In the genomic region with DNA sequence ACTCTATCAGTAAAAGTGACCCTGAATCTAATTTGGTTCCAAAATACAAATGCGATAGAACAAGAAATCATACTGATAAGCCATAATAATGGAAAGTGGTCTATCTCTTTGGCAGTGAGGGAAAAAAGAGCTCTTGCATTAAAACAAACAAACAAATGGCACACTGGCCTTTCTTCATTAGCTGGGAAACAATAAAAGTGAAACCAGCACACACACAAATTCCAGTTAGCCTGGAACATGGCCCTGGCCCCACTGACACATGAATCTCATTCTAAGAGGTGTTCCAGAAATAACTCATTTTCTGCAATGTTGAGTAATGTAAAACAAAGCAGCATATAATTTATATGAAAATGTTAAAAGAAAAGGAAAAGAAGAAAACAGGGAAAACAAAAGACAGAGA, we compare ENCODE assay signal across 21 cellular contexts.
A peak's percentile ranks its signal among the peaks of the same experiment; 100 is the strongest.
DNase-seq lines count a peak whose midpoint lies in the region; ATAC-seq, FAIRE-seq and TF ChIP-seq lines count a peak whose summit lies in the region.
"Had no signal": no experiment of that assay in that cellular context is flagged by ENCODE, and none has a peak within 500 bp of the region (broad histone marks: within the 10 kb centered on the region; RNA-seq: fewer than 3 reads in every experiment).

No MANE protein-coding gene starts in this region.

- H3K4me3 ChIP-seq in H1 (ENCODE audit: extremely low read depth in 1 of 4, insufficient read depth in 2 of 4, low read depth in 3 of 4, low read length in 4 of 4) (no peak overlapping the region), HepG2 (replicated peaks in 1 of 3; ENCODE audit: insufficient read depth in 1 of 3, low read depth in 2 of 3, low read length in 3 of 3) (no peak overlapping the region), SJCRH30 (no peak overlapping the region)
- H3K4me3 ChIP-seq: BLaER1 had no signal

- 87% methylated on average over 1 of the region's 1 CpG; no CpG with 5 or more reads in 1 of the 2 experiments for WGBS in H1 (ENCODE audit: extremely low coverage in 1 of 2, insufficient coverage in 1 of 2, insufficient read length in 1 of 2, insufficient replicate concordance in 2 of 2, low coverage in 1 of 2, low lambda C conversion rate in 2 of 2, missing lambda C conversion rate in 1 of 2), 2 experiments
- 95% methylated on average over 1 of the region's 1 CpG for WGBS in HepG2 (ENCODE audit: low lambda C conversion rate)

- H4K91ac ChIP-seq in H1 (replicated peaks; ENCODE audit: insufficient read length, low read length), result no peak overlapping the region

- ATAC-seq in HepG2 (no peak), HG02981 (IDR thresholded peaks at IDR 0.05; ENCODE audit: unreplicated experiment) (no peak)
- ATAC-seq: CD8-positive, alpha-beta T cell had no signal

- no peak overlapping the region for H2BK120ac ChIP-seq in H1 (replicated peaks; ENCODE audit: low read depth, low read length)

- H3K4ac ChIP-seq in H1 (replicated peaks; ENCODE audit: insufficient read length, low read depth, low read length), result no peak overlapping the region

- H3K79me2 ChIP-seq in H1 (ENCODE audit: control insufficient read depth in 1 of 2, insufficient read depth in 2 of 2, low read length in 2 of 2) (no peaks in the 10 kb centered on the region), HepG2 (ENCODE audit: insufficient read depth, low read length) (no peaks in the 10 kb centered on the region)

- TF ChIP-seq RAD21 in H1 (IDR thresholded peaks at IDR 0.05 in 1 of 2, conservative IDR thresholded peaks at IDR 0.05 in 1 of 2; ENCODE audit: low read depth in 2 of 2, low read length in 2 of 2), result no peak
- no peak for TF ChIP-seq RAD21 in HepG2 (CRISPR knock-in tag; IDR thresholded peaks at IDR 0.05)

- no peak overlapping the region for H2BK12ac ChIP-seq in H1 (ENCODE audit: low read depth, low read length)

- intact Hi-C loops in HepG2 (cut with micrococcal nuclease; ENCODE audit: unreplicated experiment), result no loop called here

- POLR2A ChIA-PET in H1 (lab: Charles Lee; ENCODE audit: partially characterized antibody) (no interaction called here), HepG2 (lab: Yijun Ruan, JAX) (no interaction called here)

- H4K20me1 ChIP-seq in H1 (replicated peaks in 1 of 2; ENCODE audit: control insufficient read depth in 1 of 2, insufficient read depth in 2 of 2, low read length in 2 of 2) (no peaks in the 10 kb centered on the region), HepG2 (ENCODE audit: insufficient read depth, low read length) (no peaks in the 10 kb centered on the region)
- H4K20me1 ChIP-seq: BLaER1 had no signal

- H2AK5ac ChIP-seq in H1 (ENCODE audit: low read depth, low read length), result no peak overlapping the region

- in situ Hi-C loops in HepG2 (cut with HindIII; ENCODE audit: extremely low pct_ligation_motif_present, low pct_unique_long_range_greater_than_20kb), result no loop called here

- no TSS peak for BruUV-seq in HepG2 (replicated peaks; lab: Mats Ljungman, UMichigan)

- H3K23ac ChIP-seq in H1 (ENCODE audit: insufficient read length), result no peak overlapping the region

- no peak for TF ChIP-seq EP300 in H1 (IDR thresholded peaks at IDR 0.05; ENCODE audit: borderline replicate concordance in 1 of 2, low read depth in 2 of 2, low read length in 2 of 2)
- no peak for TF ChIP-seq EP300 in HepG2 (IDR thresholded peaks at IDR 0.05; ENCODE audit: low read depth in 2 of 2, low read length in 2 of 2)
- TF ChIP-seq EP300 in HepG2 (CRISPR knock-in tag; IDR thresholded peaks at IDR 0.05; ENCODE audit: borderline replicate concordance), result no peak

- TF ChIP-seq CTCF in H1 (IDR thresholded peaks at IDR 0.05; ENCODE audit: control extremely low read depth in 1 of 3, insufficient read depth in 1 of 3, low read depth in 1 of 3, low read length in 3 of 3) (no peak), HepG2 (CRISPR knock-in tag; IDR thresholded peaks at IDR 0.05) (no peak)

- H3K9ac ChIP-seq in H1 (replicated peaks in 1 of 4; ENCODE audit: extremely low read depth in 1 of 4, low read depth in 3 of 4, low read length in 3 of 4), result no peak overlapping the region
- H3K9ac ChIP-seq in HepG2 (ENCODE audit: insufficient read depth, low read depth, low read length), result no peak overlapping the region
- H3K9ac ChIP-seq: BLaER1 had no signal

- H2AFZ ChIP-seq in H1 (ENCODE audit: low read length) (no peak overlapping the region), HepG2 (ENCODE audit: low read length) (no peak overlapping the region)

- peak; percentile 24 for DNase-seq in NCI-H2029 treated with DMSO at 0.1 percent for 48 hours (lab: John Stamatoyannopoulos, UW)
- no peak for DNase-seq in NCI-H2029 (lab: John Stamatoyannopoulos, UW)
- no peak for DNase-seq in H1 (ENCODE audit: low read depth in 1 of 2, low spot score in 2 of 2)
- DNase-seq in HepG2 (ENCODE audit: low spot score), result no peak
- no peak for DNase-seq in stimulated activated CD4-positive, alpha-beta T cell treated with anti-CD3 and anti-CD28 coated beads, Interleukin-12 subunit alpha, Interleukin-12 subunit beta, amount 100 ng/mL, for 4 hours
- no peak for DNase-seq in SJCRH30
- DNase-seq: Caco-2; CD4-positive, CD25-positive, alpha-beta regulatory T cell; CD8-positive, alpha-beta T cell; DMS153; DND-41; GOT3; H7; HCEC 1CT had no signal

- H3K9me3 ChIP-seq in H1 (ENCODE audit: insufficient read depth in 2 of 2, low read depth in 1 of 2, low read length in 1 of 2) (peaks cover 0 to 4% of the 10 kb centered on the region in 2 experiments; a peak in 1 of 4 replicates), HepG2 (ENCODE audit: low read length) (peaks cover 5% of the 10 kb centered on the region; the same call in 1 of the 2 replicates), SJCRH30 (replicated peaks) (peaks cover 15% of the 10 kb centered on the region; the same call in 1 of the 2 replicates)
- H3K9me3 ChIP-seq: Caco-2 had no signal

- no peak overlapping the region for H3K18ac ChIP-seq in H1 (ENCODE audit: extremely low read depth, low read length)

- H3K27ac ChIP-seq in H1 (ENCODE audit: low read depth, low read length), result no peak overlapping the region
- H3K27ac ChIP-seq in HepG2 (ENCODE audit: extremely low read length, insufficient read depth, low read length), result no peak overlapping the region
- H3K27ac ChIP-seq in SJCRH30, result no peak overlapping the region
- H3K27ac ChIP-seq: 22Rv1, BLaER1, C4-2B had no signal

- H4K5ac ChIP-seq in H1 (ENCODE audit: insufficient read length, low read depth, low read length), result no peak overlapping the region

- no peaks in the 10 kb centered on the region for H3K36me3 ChIP-seq in H1 (ENCODE audit: control insufficient read depth in 2 of 4, insufficient read depth in 4 of 4, low read length in 3 of 4)
- no peaks in the 10 kb centered on the region for H3K36me3 ChIP-seq in HepG2 (replicated peaks in 1 of 2; ENCODE audit: control insufficient read depth in 1 of 2, insufficient read depth in 2 of 2, low read length in 2 of 2)
- H3K36me3 ChIP-seq in SJCRH30, result no peaks in the 10 kb centered on the region
- H3K36me3 ChIP-seq: BLaER1 had no signal

- H2BK20ac ChIP-seq in H1 (ENCODE audit: low read length), result no peak overlapping the region

- H4K8ac ChIP-seq in H1 (ENCODE audit: extremely low read depth, insufficient read depth, low read length), result no peak overlapping the region

- H2BK5ac ChIP-seq in H1 (ENCODE audit: low read depth, low read length), result no peak overlapping the region

- H3K56ac ChIP-seq in H1 (replicated peaks; ENCODE audit: insufficient read length, low read depth, low read length), result no peak overlapping the region

- TF ChIP-seq POLR2A in H1 (IDR thresholded peaks at IDR 0.05; ENCODE audit: control extremely low read depth in 1 of 2, low read depth in 2 of 2, low read length in 2 of 2) (no peak), HepG2 (IDR thresholded peaks at IDR 0.05; ENCODE audit: insufficient read depth in 1 of 2, low read depth in 2 of 2, low read length in 2 of 2) (no peak)

- H3K14ac ChIP-seq in H1 (ENCODE audit: insufficient read length), result no peak overlapping the region

- no peaks in the 10 kb centered on the region for H3K79me1 ChIP-seq in H1 (ENCODE audit: low read depth, low read length)

- H3K27me3 ChIP-seq in H1 (replicated peaks in 1 of 4; ENCODE audit: control insufficient read depth in 3 of 4, extremely low read depth in 1 of 4, insufficient read depth in 3 of 4, low read length in 3 of 4), result peaks cover 0 to 1% (median 0%) of the 10 kb centered on the region in 4 experiments; a peak in 1 of 7 replicates
- peaks cover 1 to 15% of the 10 kb centered on the region in 2 experiments; a peak in 2 of 5 replicates for H3K27me3 ChIP-seq in HepG2 (ENCODE audit: control insufficient read depth in 1 of 2, insufficient read depth in 2 of 2, low read length in 2 of 2)
- H3K27me3 ChIP-seq in SJCRH30, result peaks cover 10% of the 10 kb centered on the region; the same call in 1 of the 2 replicates
- H3K27me3 ChIP-seq: BLaER1 had no signal

- peak; percentile 13 for FAIRE-seq in H1 (lab: Jason Lieb, UNC)
- FAIRE-seq in HepG2 (lab: Jason Lieb, UNC), result no peak
- FAIRE-seq: A204.1, G401.6, GM12892 had no signal

- no peak overlapping the region for H2BK15ac ChIP-seq in H1 (ENCODE audit: low read length)

- H3K4me1 ChIP-seq in H1 (replicated peaks in 1 of 4; ENCODE audit: control insufficient read depth in 3 of 4, insufficient read depth in 4 of 4, low read length in 3 of 4) (no peaks in the 10 kb centered on the region; a peak in 1 of 7 replicates), HepG2 (ENCODE audit: insufficient read depth, low read length) (peaks cover 14% of the 10 kb centered on the region), SJCRH30 (no peaks in the 10 kb centered on the region)
- H3K4me1 ChIP-seq: Caco-2 had no signal

- no peaks in the 10 kb centered on the region for H3K23me2 ChIP-seq in H1 (ENCODE audit: low read depth, low read length)

- CTCF ChIA-PET in H1 (lab: Charles Lee; ENCODE audit: partially characterized antibody), result interaction anchor here (0.8 to 5.3 kb wide), 4 partner anchors 11 to 292 kb away, joined by 4 to 30 read pairs (median 6); no protein-coding TSS in a partner anchor
- CTCF ChIA-PET in HepG2 (lab: Yijun Ruan, JAX; ENCODE audit: low intra/inter-chr PET ratio, low total read pairs), result no interaction called here

- no peak overlapping the region for H3K4me2 ChIP-seq in H1 (ENCODE audit: insufficient read depth in 1 of 2, low read depth in 2 of 2, low read length in 2 of 2)
- H3K4me2 ChIP-seq in HepG2 (ENCODE audit: low read depth, low read length), result 0 out of 2 replicates have a peak overlapping the region, but pooled peaks have one; percentile 21
- H3K4me2 ChIP-seq: BLaER1 had no signal

TF ChIP-seq in H1, 55 proteins besides CTCF, POLR2A, EP300 and RAD21 (continues in another document):
- no peak for TF ChIP-seq NANOG (IDR thresholded peaks at IDR 0.05; ENCODE audit: insufficient read depth, low read depth, low read length, poor library complexity, severe bottlenecking)
- TF ChIP-seq SIN3A (conservative IDR thresholded peaks at IDR 0.05 in 1 of 2, IDR thresholded peaks at IDR 0.05 in 1 of 2; ENCODE audit: low read depth in 1 of 2, low read length in 2 of 2), result no peak
- no peak for TF ChIP-seq MAFK (IDR thresholded peaks at IDR 0.05; ENCODE audit: low read depth, low read length)
